ENCODE assay signal across 19 cellular contexts in the genomic region with DNA sequence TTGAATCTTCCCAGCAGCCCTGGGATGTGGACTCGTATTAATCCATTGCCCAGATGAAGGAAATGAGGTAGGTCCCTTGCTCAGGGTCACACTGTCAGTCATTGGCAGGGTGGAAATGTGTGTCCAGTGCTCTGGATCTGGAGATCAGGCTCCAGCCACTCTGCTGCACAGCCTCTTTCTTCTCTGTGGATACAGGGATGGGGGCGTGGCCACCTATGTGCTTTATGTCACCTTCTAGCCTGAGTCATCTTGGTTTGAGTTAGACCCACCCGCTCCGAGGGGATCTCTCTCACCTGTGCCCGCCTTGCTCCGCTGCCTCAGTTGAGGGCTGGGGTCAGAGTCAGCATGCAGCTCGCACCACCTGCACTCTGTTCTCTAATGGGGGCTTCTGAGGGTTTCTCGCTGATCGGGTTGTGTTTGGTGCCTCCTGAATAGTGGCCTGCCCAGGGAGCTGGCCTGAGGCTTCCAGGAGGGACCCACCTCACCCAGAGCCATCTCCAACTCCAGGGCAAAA.
DNase-seq lines count a peak whose midpoint lies in the region; ATAC-seq and TF ChIP-seq lines count a peak whose summit lies in the region.
"Had no signal": no experiment of that assay in that cellular context is flagged by ENCODE, and none has a peak within 500 bp of the region (broad histone marks: within the 10 kb centered on the region; RNA-seq: fewer than 3 reads in every experiment).

No MANE protein-coding gene starts in this region.

- no peak overlapping the region for H2AFZ ChIP-seq in IMR-90 (replicated peaks; ENCODE audit: low read length, poor library complexity)
- H2AFZ ChIP-seq in osteoblast (ENCODE audit: low read length): no peak overlapping the region

- H3K9me3 Mint-ChIP-seq in mesothelial cell of epicardium: no peaks in the 10 kb centered on the region
- H3K9me3 Mint-ChIP-seq: CD8-positive, alpha-beta T cell had no signal

- H2BK5ac ChIP-seq in IMR-90 (ENCODE audit: low read depth, low read length, poor library complexity, severe bottlenecking): no peak overlapping the region

- TF ChIP-seq POLR2A in IMR-90 (IDR thresholded peaks at IDR 0.05; ENCODE audit: low read depth, low read length): no peak
- TF ChIP-seq POLR2A in esophagus muscularis mucosa (IDR thresholded peaks at IDR 0.05; ENCODE audit: low read depth): no peak
- TF ChIP-seq POLR2A in gastrocnemius medialis (IDR thresholded peaks at IDR 0.05): no peak

- H3K4me3 Mint-ChIP-seq in mesothelial cell of epicardium: no peak overlapping the region
- H3K4me3 Mint-ChIP-seq: CD8-positive, alpha-beta T cell had no signal

- DNase-seq in GM13976 (ENCODE audit: low spot score): peak; percentile 8
- no peak for DNase-seq in IMR-90
- DNase-seq in esophagus muscularis mucosa (ENCODE audit: extremely low spot score): no peak
- DNase-seq in osteoblast (ENCODE audit: insufficient read length, low spot score, missing footprints): peak; percentile 45
- DNase-seq in mesothelial cell of epicardium (ENCODE audit: low spot score in 2 of 2, unreplicated experiment in 2 of 2): no peak
- no peak for DNase-seq in gastrocnemius medialis
- DNase-seq: CD8-positive, alpha-beta T cell; KG1; NCI-H1105 treated with DMSO at 0.1 percent for 48 hours; NCI-H1694 treated with DMSO at 0.1 percent for 48 hours; NCI-H2107; NCI-H2227 treated with DMSO at 0.1 percent for 48 hours; NCI-H510A treated with DMSO at 0.1 percent for 48 hours; NCI-H774; OCI-M1; SIG-M5 had no signal

- no peak overlapping the region for H2BK120ac ChIP-seq in IMR-90 (ENCODE audit: low read depth, low read length)

- H3K4me1 Mint-ChIP-seq in mesothelial cell of epicardium: peaks cover 1% of the 10 kb centered on the region

- no peak overlapping the region for H2BK15ac ChIP-seq in IMR-90 (ENCODE audit: low read depth, low read length)

- H3K4me3 ChIP-seq in IMR-90 (ENCODE audit: insufficient read depth, low read depth, low read length) (no peak overlapping the region), esophagus muscularis mucosa (no peak overlapping the region), osteoblast (ENCODE audit: insufficient read depth, low read length) (no peak overlapping the region), gastrocnemius medialis (no peak overlapping the region)
- H3K4me3 ChIP-seq: BLaER1 treated with 17β-estradiol and CSF1 and Interleukin-3, amounts not matched to agents 10 nM and 100 nM; HAP-1 had no signal

- no peaks in the 10 kb centered on the region for H3K9me3 ChIP-seq in IMR-90 (ENCODE audit: control insufficient read depth, insufficient read depth, low read length)
- no peaks in the 10 kb centered on the region for H3K9me3 ChIP-seq in esophagus muscularis mucosa
- H3K9me3 ChIP-seq in osteoblast (ENCODE audit: low read depth, low read length): no peaks in the 10 kb centered on the region
- H3K9me3 ChIP-seq in gastrocnemius medialis: no peaks in the 10 kb centered on the region
- H3K9me3 ChIP-seq: BLaER1 treated with 17β-estradiol and CSF1 and Interleukin-3, amounts not matched to agents 10 nM and 100 nM; HAP-1 had no signal

- no peak overlapping the region for H3K18ac ChIP-seq in IMR-90 (ENCODE audit: low read depth, low read length)

- H3K4me2 ChIP-seq in IMR-90 (ENCODE audit: low read depth, low read length): no peak overlapping the region
- no peak overlapping the region for H3K4me2 ChIP-seq in osteoblast (ENCODE audit: insufficient read depth, low read length)

- H3K79me2 ChIP-seq in osteoblast (ENCODE audit: insufficient read depth, low read length): no peaks in the 10 kb centered on the region

- peaks cover 29% of the 10 kb centered on the region; the same call in 1 of the 2 replicates for H3K36me3 ChIP-seq in IMR-90 (ENCODE audit: control insufficient read depth, insufficient read depth, low read length)
- peaks cover 37 to 96% (median 78%) of the 10 kb centered on the region in 4 donors for H3K36me3 ChIP-seq in esophagus muscularis mucosa
- H3K36me3 ChIP-seq in osteoblast (ENCODE audit: insufficient read depth, low read length): peaks cover 4% of the 10 kb centered on the region
- peaks cover 0 to 54% of the 10 kb centered on the region in 2 donors for H3K36me3 ChIP-seq in gastrocnemius medialis

- in situ Hi-C loops in GM13976 (cut with MboI; ENCODE audit: low sequenced_read_pairs, unreplicated experiment) (no loop called here), IMR-90 (cut with MboI; ENCODE audit: low sequenced_read_pairs) (no loop called here), gastrocnemius medialis (cut with MboI; ENCODE audit: low sequenced_read_pairs in 4 of 4) (no loop called here)

- 92% methylated on average over 4 of the region's 9 CpGs; no CpG with 5 or more reads in 1 of the 2 experiments for WGBS in IMR-90 (ENCODE audit: extremely low coverage in 2 of 2, insufficient read length in 1 of 2), 2 experiments
- 94% methylated on average over 9 of the region's 9 CpGs for WGBS in esophagus muscularis mucosa

- no TSS peak for BruUV-seq in IMR-90 (replicated peaks; lab: Mats Ljungman, UMichigan)

- no peak overlapping the region for H3K23ac ChIP-seq in IMR-90 (ENCODE audit: low read depth, low read length)

- no peaks in the 10 kb centered on the region for H3K27me3 ChIP-seq in IMR-90 (ENCODE audit: control insufficient read depth, insufficient read depth, low read length)
- H3K27me3 ChIP-seq in esophagus muscularis mucosa: no peaks in the 10 kb centered on the region
- no peaks in the 10 kb centered on the region for H3K27me3 ChIP-seq in osteoblast (ENCODE audit: insufficient read depth, low read length)
- no peaks in the 10 kb centered on the region for H3K27me3 ChIP-seq in gastrocnemius medialis
- H3K27me3 ChIP-seq: BLaER1 treated with 17β-estradiol and CSF1 and Interleukin-3, amounts not matched to agents 10 nM and 100 nM had no signal

- H2AK9ac ChIP-seq in IMR-90 (replicated peaks; ENCODE audit: low read depth, low read length, poor library complexity): peak overlapping the region; percentile 44

- H3K4ac ChIP-seq in IMR-90 (ENCODE audit: low read depth, low read length): no peak overlapping the region

- no peak overlapping the region for H3K9ac ChIP-seq in IMR-90 (ENCODE audit: low read depth, low read length)
- H3K9ac ChIP-seq: BLaER1 treated with 17β-estradiol and CSF1 and Interleukin-3, amounts not matched to agents 10 nM and 100 nM had no signal

- intact Hi-C loops in IMR-90 (cut with micrococcal nuclease) (no loop called here), esophagus muscularis mucosa (cut with DNase I) (no loop called here), gastrocnemius medialis (cut with DNase I; ENCODE audit: low total_unique reads) (no loop called here)

- TF ChIP-seq EP300 in esophagus muscularis mucosa (IDR thresholded peaks at IDR 0.05): no peak

- no peak overlapping the region for H4K8ac ChIP-seq in IMR-90 (ENCODE audit: low read depth in 2 of 2, low read length in 2 of 2)

- CTCF ChIA-PET in IMR-90 (lab: Yijun Ruan, JAX): no interaction called here

- no peak for TF ChIP-seq RAD21 in IMR-90 (IDR thresholded peaks at IDR 0.05; ENCODE audit: low read length)

- ATAC-seq in IMR-90 (ENCODE audit: low read depth) (no peak), HG03520 (IDR thresholded peaks at IDR 0.05; ENCODE audit: unreplicated experiment) (no peak), gastrocnemius medialis (no peak)
- ATAC-seq: CD8-positive, alpha-beta T cell had no signal

- no peaks in the 10 kb centered on the region for H3K79me1 ChIP-seq in IMR-90 (ENCODE audit: low read depth in 1 of 2, low read length in 2 of 2)

- POLR2A ChIA-PET in IMR-90 (lab: Charles Lee; ENCODE audit: unreplicated experiment): no interaction called here

- H3K27ac ChIP-seq in IMR-90 (ENCODE audit: insufficient read depth, low read length) (no peak overlapping the region), esophagus muscularis mucosa (replicated peaks in 1 of 4) (peak overlapping the region; percentile 72 to 92 (median 88)), osteoblast (ENCODE audit: low read depth, low read length) (peak overlapping the region; percentile 8), gastrocnemius medialis (no peak overlapping the region)
- H3K27ac ChIP-seq: BLaER1 treated with 17β-estradiol and CSF1 and Interleukin-3, amounts not matched to agents 10 nM and 100 nM had no signal

- H3K27ac Mint-ChIP-seq in mesothelial cell of epicardium: no peak overlapping the region
- H3K27ac Mint-ChIP-seq: CD8-positive, alpha-beta T cell had no signal

- dilution Hi-C loops in IMR-90 (cut with HindIII; ENCODE audit: low sequenced_read_pairs, unreplicated experiment): no loop called here

- H3K56ac ChIP-seq in IMR-90 (ENCODE audit: extremely low read depth, insufficient read depth, low read length): no peak overlapping the region

- peaks cover 17% of the 10 kb centered on the region for H3K36me3 Mint-ChIP-seq in mesothelial cell of epicardium

- no peak overlapping the region for H3K14ac ChIP-seq in IMR-90 (replicated peaks; ENCODE audit: low read depth, low read length)

- H3K9me1 ChIP-seq in IMR-90 (ENCODE audit: insufficient read depth, low read length): peaks cover 3% of the 10 kb centered on the region; the same call in 1 of the 2 replicates

- H3K27me3 Mint-ChIP-seq in mesothelial cell of epicardium (ENCODE audit: low read depth): no peaks in the 10 kb centered on the region

- no peak overlapping the region for H4K5ac ChIP-seq in IMR-90 (ENCODE audit: low read depth, low read length)

- H4K91ac ChIP-seq in IMR-90 (ENCODE audit: insufficient read depth, low read depth, low read length): no peak overlapping the region

- no peak overlapping the region for H2AK5ac ChIP-seq in IMR-90 (ENCODE audit: low read depth, low read length)

- H4K20me1 ChIP-seq in IMR-90 (ENCODE audit: insufficient read depth, low read length): no peaks in the 10 kb centered on the region
- no peaks in the 10 kb centered on the region for H4K20me1 ChIP-seq in osteoblast (ENCODE audit: insufficient read depth, low read length)

- peaks cover 3% of the 10 kb centered on the region for H3K4me1 ChIP-seq in IMR-90 (ENCODE audit: control insufficient read depth, insufficient read depth, low read length)
- peaks cover 67 to 100% (median 100%) of the 10 kb centered on the region in 4 donors for H3K4me1 ChIP-seq in esophagus muscularis mucosa
- H3K4me1 ChIP-seq in osteoblast (ENCODE audit: insufficient read depth, low read length): peaks cover 10% of the 10 kb centered on the region
- H3K4me1 ChIP-seq in gastrocnemius medialis: peaks cover 0 to 6% of the 10 kb centered on the region in 2 donors
- H3K4me1 ChIP-seq: HAP-1 had no signal

- H2BK20ac ChIP-seq in IMR-90 (ENCODE audit: low read depth, low read length): no peak overlapping the region

- no peak for TF ChIP-seq CTCF in GM13976 (IDR thresholded peaks at IDR 0.05; ENCODE audit: borderline replicate concordance, control extremely low read depth, extremely low read depth, insufficient read depth, missing control alignments)
- no peak for TF ChIP-seq CTCF in IMR-90 (conservative IDR thresholded peaks at IDR 0.05; ENCODE audit: low read depth, low read length)
- TF ChIP-seq CTCF in esophagus muscularis mucosa (IDR thresholded peaks at IDR 0.05): no peak
- no peak for TF ChIP-seq CTCF in osteoblast (IDR thresholded peaks at IDR 0.05; ENCODE audit: extremely low read depth, low read depth, low read length)
- TF ChIP-seq CTCF in mesothelial cell of epicardium (IDR thresholded peaks at IDR 0.05; ENCODE audit: unreplicated experiment): no peak
- no peak for TF ChIP-seq CTCF in gastrocnemius medialis (IDR thresholded peaks at IDR 0.05 in 4 of 5, conservative IDR thresholded peaks at IDR 0.05 in 1 of 5)

TF ChIP-seq in IMR-90, 13 proteins besides CTCF, POLR2A, EP300 and RAD21 (continues in another document):
- no peak for TF ChIP-seq BHLHE40 (IDR thresholded peaks at IDR 0.05; ENCODE audit: low read depth, low read length)

Comparison
In these comparisons a context has a peak if more than half of its experiments do, and no peak if none do; other contexts are left out.
1. DNase-seq: peak in GM13976 (single experiment) and osteoblast (single experiment); none in IMR-90 (single experiment), esophagus muscularis mucosa (single experiment), mesothelial cell of epicardium (0 of 2) and gastrocnemius medialis (0 of 2).
2. H3K27ac ChIP-seq: peak in esophagus muscularis mucosa (4 of 4) and osteoblast (single experiment); none in IMR-90 (single experiment) and gastrocnemius medialis (0 of 4).